In the genomic region with DNA sequence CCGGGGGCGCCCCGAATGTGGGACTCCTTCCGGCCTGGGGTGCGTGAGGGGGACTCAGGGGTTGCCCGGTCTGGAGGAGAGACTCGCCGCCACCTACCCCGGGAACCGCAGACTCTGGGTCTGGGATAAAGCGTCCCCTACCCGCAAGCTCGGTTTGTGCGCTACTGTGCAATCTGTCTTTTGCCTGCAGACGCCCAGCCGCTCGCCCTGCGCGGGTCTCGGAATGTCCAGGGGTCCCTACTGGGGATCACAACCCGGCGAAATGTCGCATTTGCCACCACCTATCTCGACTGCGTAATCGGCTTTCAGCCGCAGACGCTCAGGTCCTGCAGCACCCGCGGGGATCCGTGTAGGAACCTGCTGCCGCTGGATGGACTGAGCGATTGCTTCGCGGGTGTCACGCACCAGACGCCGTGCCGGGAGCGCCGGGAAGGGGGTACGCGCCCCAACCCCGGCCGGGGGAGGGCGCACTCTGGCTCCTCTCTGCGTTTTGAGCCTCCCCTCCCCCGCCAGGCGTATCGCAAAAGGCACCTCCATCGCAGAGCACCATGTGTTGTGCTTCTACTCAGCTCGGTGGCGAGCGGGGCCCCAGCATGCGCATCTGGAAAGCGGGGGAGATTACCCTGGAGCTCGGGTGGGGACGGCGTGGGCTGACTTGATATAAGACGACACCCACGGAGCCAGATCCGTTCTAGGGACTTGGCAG, we compare ENCODE assay signal across 7 cellular contexts. TPM values are rescaled to one million over a fixed set of nuclear protein-coding genes. Genes with fewer than 3 reads are reported as not detected.
A peak's percentile ranks its signal among the peaks of the same experiment; 100 is the strongest.
DNase-seq lines count a peak whose midpoint lies in the region; ATAC-seq lines count a peak whose summit lies in the region.

No MANE protein-coding gene starts in this region.

- peaks cover 7% of the 10 kb centered on the region for H3K36me3 ChIP-seq in NT2/D1 (ENCODE audit: insufficient read depth, insufficient read length, low read length)

- no peaks in the 10 kb centered on the region for H3K9me3 ChIP-seq in NT2/D1 (ENCODE audit: insufficient read depth, low read length)

- peaks cover 3% of the 10 kb centered on the region for H3K4me1 ChIP-seq in NT2/D1 (ENCODE audit: insufficient read depth, insufficient read length)

- peak overlapping the region; percentile 93 for H3K4me3 Mint-ChIP-seq in natural killer cell treated with Interleukin-12 subunit alpha and Interleukin-12 subunit beta and Interleukin-15 and Interleukin-18, amount 100 ng/mL, for 72 hours

- no peaks in the 10 kb centered on the region for H3K27me3 Mint-ChIP-seq in natural killer cell treated with Interleukin-12 subunit alpha and Interleukin-12 subunit beta and Interleukin-15 and Interleukin-18, amount 100 ng/mL, for 72 hours

- peak; percentile 33 for ATAC-seq in GM18502 (IDR thresholded peaks at IDR 0.05; ENCODE audit: poor library complexity, unreplicated experiment)
- ATAC-seq in HG03139 (IDR thresholded peaks at IDR 0.05; ENCODE audit: unreplicated experiment) = peak; percentile 15
- ATAC-seq in natural killer cell treated with Interleukin-12 subunit alpha and Interleukin-12 subunit beta and Interleukin-15 and Interleukin-18, amount 100 ng/mL, for 72 hours = peak; percentile 44 to 48
- peak; percentile 53 for ATAC-seq in stimulated activated naive CD8-positive, alpha-beta T cell treated with anti-CD3 and anti-CD28 coated beads, Interleukin-15, Interleukin-2, amounts not matched to agents 100 U/mL and 50 U/mL, for 24 hours

- peaks cover 54 to 55% of the 10 kb centered on the region in 2 donors for H3K4me1 Mint-ChIP-seq in natural killer cell treated with Interleukin-12 subunit alpha and Interleukin-12 subunit beta and Interleukin-15 and Interleukin-18, amount 100 ng/mL, for 72 hours (ENCODE audit: low read depth in 2 of 2)

- H3K4me3 ChIP-seq in NT2/D1 (ENCODE audit: insufficient read length, low read depth) = peak overlapping the region; percentile 76

- DNase-seq in NT2/D1 (ENCODE audit: low read depth, low spot score) (no peak), fibroblast of gingiva (ENCODE audit: low read depth) (peak; percentile 45)
- DNase-seq in activated T-cell treated with anti-CD3 and anti-CD28 coated beads, Interleukin-2, amount 50 U/mL, for 48 hours = peak; percentile 87 to 88
- DNase-seq in natural killer cell treated with Interleukin-12 subunit alpha and Interleukin-12 subunit beta and Interleukin-15 and Interleukin-18, amount 100 ng/mL, for 72 hours (ENCODE audit: low spot score) = peak; percentile 83
- DNase-seq in stimulated activated naive CD8-positive, alpha-beta T cell treated with anti-CD3 and anti-CD28 coated beads, Interleukin-15, Interleukin-2, amounts not matched to agents 100 U/mL and 50 U/mL, for 24 hours = peak; percentile 85

- H3K27ac Mint-ChIP-seq in natural killer cell treated with Interleukin-12 subunit alpha and Interleukin-12 subunit beta and Interleukin-15 and Interleukin-18, amount 100 ng/mL, for 72 hours = peak overlapping the region; percentile 87 to 92

- H3K36me3 Mint-ChIP-seq in natural killer cell treated with Interleukin-12 subunit alpha and Interleukin-12 subunit beta and Interleukin-15 and Interleukin-18, amount 100 ng/mL, for 72 hours = no peaks in the 10 kb centered on the region

- H3K9me3 Mint-ChIP-seq in natural killer cell treated with Interleukin-12 subunit alpha and Interleukin-12 subunit beta and Interleukin-15 and Interleukin-18, amount 100 ng/mL, for 72 hours = no peaks in the 10 kb centered on the region

- H3K9ac ChIP-seq in NT2/D1 (ENCODE audit: insufficient read length, low read depth) = peak overlapping the region; percentile 78

- H3K27me3 ChIP-seq in NT2/D1 (ENCODE audit: insufficient read depth, insufficient read length) = peaks cover 23% of the 10 kb centered on the region

RNA-seq across cellular contexts. Expression of a gene that starts 0.8 kb away (rescaled TPM):
- 10 to 100 TPM; 50.4 to 76.0 TPM for total RNA-seq in natural killer cell treated with Interleukin-12 subunit alpha and Interleukin-12 subunit beta and Interleukin-15 and Interleukin-18, amount 100 ng/mL, for 72 hours

RNA-seq across cellular contexts. Expression of a gene that starts 31.9 kb away (rescaled TPM):
- total RNA-seq in natural killer cell treated with Interleukin-12 subunit alpha and Interleukin-12 subunit beta and Interleukin-15 and Interleukin-18, amount 100 ng/mL, for 72 hours = 100 to 1,000 TPM in 1 of 2 donors, 10 to 100 TPM in 1; 88.0 to 101 TPM

RNA-seq across cellular contexts. Expression of a gene that starts 32.0 kb away (rescaled TPM):
- 10 to 100 TPM; 53.8 to 62.6 TPM for total RNA-seq in natural killer cell treated with Interleukin-12 subunit alpha and Interleukin-12 subunit beta and Interleukin-15 and Interleukin-18, amount 100 ng/mL, for 72 hours

RNA-seq across cellular contexts. Expression of a gene that starts 56.3 kb away (rescaled TPM):
- total RNA-seq in natural killer cell treated with Interleukin-12 subunit alpha and Interleukin-12 subunit beta and Interleukin-15 and Interleukin-18, amount 100 ng/mL, for 72 hours = not detected

RNA-seq across cellular contexts. Expression of a gene that starts 57.7 kb away (rescaled TPM):
- total RNA-seq in natural killer cell treated with Interleukin-12 subunit alpha and Interleukin-12 subunit beta and Interleukin-15 and Interleukin-18, amount 100 ng/mL, for 72 hours = not detected
